In genomic region chr7:130865408-130866236, GRCh38 we compare ENCODE assay signal across 11 cellular contexts.
DNase-seq lines count a peak whose midpoint lies in the region; ATAC-seq and TF ChIP-seq lines count a peak whose summit lies in the region.
"Had no signal": no experiment of that assay in that cellular context is flagged by ENCODE, and none has a peak within 500 bp of the region (broad histone marks: within the 10 kb centered on the region; RNA-seq: fewer than 3 reads in every experiment).

No MANE protein-coding gene starts in this region.

- in situ Hi-C loops in KBM-7 (cut with MboI; ENCODE audit: low pct_unique_long_range_greater_than_20kb, low sequenced_read_pairs): no loop called here

- TF ChIP-seq CTCF in WTC11 (IDR thresholded peaks at IDR 0.05): no peak

- CTCF ChIA-PET in WTC11 (lab: Charles Lee): interaction anchor here (1.0 kb wide), 1 partner anchor 9 kb away, joined by 3 read pairs; no protein-coding TSS in a partner anchor

- DNase-seq in D341Med (ENCODE audit: low spot score) (peak; percentile 59), KBM-7 (peak; percentile 58), WTC11 (ENCODE audit: low spot score) (no peak), iPS-NIHi11 (ENCODE audit: low spot score) (peak; percentile 47), T1000 (lab: John Stamatoyannopoulos, UW) (no peak), NCI-H1105 (lab: John Stamatoyannopoulos, UW) (no peak)
- DNase-seq: dorsolateral prefrontal cortex; NK-92 treated with Interleukin-12 subunit alpha and Interleukin-12 subunit beta, amount 100 ng/mL, for 24 hours; stimulated activated CD4-positive, alpha-beta T cell treated with anti-CD3 and anti-CD28 coated beads, Interleukin-15, amount 100 ng/mL, for 24 hours had no signal

- peaks cover 27% of the 10 kb centered on the region for H3K9me3 Mint-ChIP-seq in WTC11

- H3K36me3 Mint-ChIP-seq in WTC11: peaks cover 17% of the 10 kb centered on the region

- no peak overlapping the region for H3K27ac Mint-ChIP-seq in WTC11

- ATAC-seq in WTC11: peak; percentile 79
- ATAC-seq in GM19463 (IDR thresholded peaks at IDR 0.05; ENCODE audit: unreplicated experiment): no peak
- no peak for ATAC-seq in HG02870 (IDR thresholded peaks at IDR 0.05; ENCODE audit: unreplicated experiment)

- POLR2A ChIA-PET in WTC11 (lab: Charles Lee): no interaction called here

- H3K4me3 Mint-ChIP-seq in WTC11: no peak overlapping the region

- no peaks in the 10 kb centered on the region for H3K4me1 Mint-ChIP-seq in WTC11

- no peaks in the 10 kb centered on the region for H3K27me3 Mint-ChIP-seq in WTC11 (ENCODE audit: low read depth)

TF ChIP-seq in WTC11, 78 proteins besides CTCF, POLR2A, EP300 and RAD21:
- TF ChIP-seq ZBTB43 (CRISPR knock-in tag; IDR thresholded peaks at IDR 0.05) (0 out of 2 replicates have a peak, but pooled peaks have one; percentile 41), GTF2I (CRISPR knock-in tag; conservative IDR thresholded peaks at IDR 0.05) (no peak)

Comparison
In these comparisons a context has a peak if more than half of its experiments do, and no peak if none do; other contexts are left out.
1. DNase-seq: peak in D341Med (single experiment), KBM-7 (single experiment) and iPS-NIHi11 (single experiment); none in WTC11 (single experiment), T1000 (single experiment) and NCI-H1105 (single experiment).